Comparison of ENCODE assay signal across 1 cellular context in the genomic region with DNA sequence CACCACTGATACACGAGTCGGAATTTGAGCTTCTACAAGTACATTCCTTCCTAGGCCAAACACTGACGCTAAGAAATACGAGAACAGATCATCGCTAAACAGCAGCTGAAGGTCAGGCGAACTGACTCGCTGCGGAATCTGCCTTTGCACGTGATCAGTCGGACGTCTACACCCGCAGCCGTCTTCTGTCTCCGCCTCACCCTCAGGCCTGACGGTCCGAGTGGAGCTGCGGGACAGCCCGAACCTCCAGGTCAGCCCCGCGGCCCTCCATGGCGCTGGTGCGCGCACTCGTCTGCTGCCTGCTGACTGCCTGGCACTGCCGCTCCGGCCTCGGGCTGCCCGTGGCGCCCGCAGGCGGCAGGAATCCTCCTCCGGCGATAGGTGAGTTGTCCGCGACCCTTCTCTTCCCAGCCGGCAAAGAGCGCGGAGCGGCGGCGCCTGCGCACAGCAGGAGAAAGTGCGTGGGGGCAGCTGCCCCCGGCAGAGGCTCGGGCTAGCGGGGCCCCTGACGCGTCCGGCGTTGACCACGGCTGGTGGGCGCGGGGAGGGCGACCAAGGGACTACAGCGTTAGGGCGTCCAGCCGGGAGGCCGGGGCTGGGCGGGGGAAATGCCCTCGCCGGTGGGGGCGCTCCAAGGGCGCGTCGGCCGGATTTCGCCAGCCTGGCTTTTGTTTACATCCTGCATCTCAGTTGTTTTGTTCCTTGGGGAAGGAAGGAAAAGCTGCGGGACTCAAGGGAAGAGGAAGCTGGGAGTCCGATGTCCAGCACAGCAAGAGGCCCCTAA.
TF ChIP-seq lines count a peak whose summit lies in the region.

A gene with protein sequence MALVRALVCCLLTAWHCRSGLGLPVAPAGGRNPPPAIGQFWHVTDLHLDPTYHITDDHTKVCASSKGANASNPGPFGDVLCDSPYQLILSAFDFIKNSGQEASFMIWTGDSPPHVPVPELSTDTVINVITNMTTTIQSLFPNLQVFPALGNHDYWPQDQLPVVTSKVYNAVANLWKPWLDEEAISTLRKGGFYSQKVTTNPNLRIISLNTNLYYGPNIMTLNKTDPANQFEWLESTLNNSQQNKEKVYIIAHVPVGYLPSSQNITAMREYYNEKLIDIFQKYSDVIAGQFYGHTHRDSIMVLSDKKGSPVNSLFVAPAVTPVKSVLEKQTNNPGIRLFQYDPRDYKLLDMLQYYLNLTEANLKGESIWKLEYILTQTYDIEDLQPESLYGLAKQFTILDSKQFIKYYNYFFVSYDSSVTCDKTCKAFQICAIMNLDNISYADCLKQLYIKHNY (plus strand): TSS at position 181 of the 784 bp plus-strand sequence. CDS start 89 bp downstream, at position 270.

TF ChIP-seq in HepG2, 621 proteins besides CTCF, POLR2A, EP300 and RAD21 (continued from another document and continues in another):
- TF ChIP-seq, protein P1, sequence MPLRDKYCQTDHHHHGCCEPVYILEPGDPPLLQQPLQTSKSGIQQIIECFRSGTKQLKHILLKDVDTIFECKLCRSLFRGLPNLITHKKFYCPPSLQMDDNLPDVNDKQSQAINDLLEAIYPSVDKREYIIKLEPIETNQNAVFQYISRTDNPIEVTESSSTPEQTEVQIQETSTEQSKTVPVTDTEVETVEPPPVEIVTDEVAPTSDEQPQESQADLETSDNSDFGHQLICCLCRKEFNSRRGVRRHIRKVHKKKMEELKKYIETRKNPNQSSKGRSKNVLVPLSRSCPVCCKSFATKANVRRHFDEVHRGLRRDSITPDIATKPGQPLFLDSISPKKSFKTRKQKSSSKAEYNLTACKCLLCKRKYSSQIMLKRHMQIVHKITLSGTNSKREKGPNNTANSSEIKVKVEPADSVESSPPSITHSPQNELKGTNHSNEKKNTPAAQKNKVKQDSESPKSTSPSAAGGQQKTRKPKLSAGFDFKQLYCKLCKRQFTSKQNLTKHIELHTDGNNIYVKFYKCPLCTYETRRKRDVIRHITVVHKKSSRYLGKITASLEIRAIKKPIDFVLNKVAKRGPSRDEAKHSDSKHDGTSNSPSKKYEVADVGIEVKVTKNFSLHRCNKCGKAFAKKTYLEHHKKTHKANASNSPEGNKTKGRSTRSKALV (CRISPR knock-in tag; IDR thresholded peaks at IDR 0.05): peak; percentile 97
- peak; percentile 89 for TF ChIP-seq TMF1 (CRISPR knock-in tag; IDR thresholded peaks at IDR 0.05; ENCODE audit: low read depth)
- TF ChIP-seq, protein P2, sequence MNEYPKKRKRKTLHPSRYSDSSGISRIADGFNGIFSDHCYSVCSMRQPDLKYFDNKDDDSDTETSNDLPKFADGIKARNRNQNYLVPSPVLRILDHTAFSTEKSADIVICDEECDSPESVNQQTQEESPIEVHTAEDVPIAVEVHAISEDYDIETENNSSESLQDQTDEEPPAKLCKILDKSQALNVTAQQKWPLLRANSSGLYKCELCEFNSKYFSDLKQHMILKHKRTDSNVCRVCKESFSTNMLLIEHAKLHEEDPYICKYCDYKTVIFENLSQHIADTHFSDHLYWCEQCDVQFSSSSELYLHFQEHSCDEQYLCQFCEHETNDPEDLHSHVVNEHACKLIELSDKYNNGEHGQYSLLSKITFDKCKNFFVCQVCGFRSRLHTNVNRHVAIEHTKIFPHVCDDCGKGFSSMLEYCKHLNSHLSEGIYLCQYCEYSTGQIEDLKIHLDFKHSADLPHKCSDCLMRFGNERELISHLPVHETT (CRISPR knock-in tag; conservative IDR thresholded peaks at IDR 0.05): no peak; the same call in none of the 2 replicates
- TF ChIP-seq, protein P3, sequence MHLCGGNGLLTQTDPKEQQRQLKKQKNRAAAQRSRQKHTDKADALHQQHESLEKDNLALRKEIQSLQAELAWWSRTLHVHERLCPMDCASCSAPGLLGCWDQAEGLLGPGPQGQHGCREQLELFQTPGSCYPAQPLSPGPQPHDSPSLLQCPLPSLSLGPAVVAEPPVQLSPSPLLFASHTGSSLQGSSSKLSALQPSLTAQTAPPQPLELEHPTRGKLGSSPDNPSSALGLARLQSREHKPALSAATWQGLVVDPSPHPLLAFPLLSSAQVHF (CRISPR knock-in tag; IDR thresholded peaks at IDR 0.05): peak; percentile 95; the same call in 1 of the 2 replicates
- TF ChIP-seq ELF3 (CRISPR knock-in tag; IDR thresholded peaks at IDR 0.05): peak; percentile 20; the same call in 1 of the 2 replicates
- TF ChIP-seq DMAP1 (CRISPR knock-in tag; IDR thresholded peaks at IDR 0.05): peak; percentile 84
- peak; percentile 69 for TF ChIP-seq ZNF777 (CRISPR knock-in tag; IDR thresholded peaks at IDR 0.05)
- TF ChIP-seq, protein P4, sequence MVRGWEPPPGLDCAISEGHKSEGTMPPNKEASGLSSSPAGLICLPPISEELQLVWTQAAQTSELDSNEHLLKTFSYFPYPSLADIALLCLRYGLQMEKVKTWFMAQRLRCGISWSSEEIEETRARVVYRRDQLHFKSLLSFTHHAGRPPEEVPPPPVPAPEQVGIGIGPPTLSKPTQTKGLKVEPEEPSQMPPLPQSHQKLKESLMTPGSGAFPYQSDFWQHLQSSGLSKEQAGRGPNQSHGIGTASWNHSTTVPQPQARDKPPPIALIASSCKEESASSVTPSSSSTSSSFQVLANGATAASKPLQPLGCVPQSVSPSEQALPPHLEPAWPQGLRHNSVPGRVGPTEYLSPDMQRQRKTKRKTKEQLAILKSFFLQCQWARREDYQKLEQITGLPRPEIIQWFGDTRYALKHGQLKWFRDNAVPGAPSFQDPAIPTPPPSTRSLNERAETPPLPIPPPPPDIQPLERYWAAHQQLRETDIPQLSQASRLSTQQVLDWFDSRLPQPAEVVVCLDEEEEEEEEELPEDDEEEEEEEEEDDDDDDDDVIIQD (CRISPR knock-in tag; IDR thresholded peaks at IDR 0.05; ENCODE audit: low read depth): peak; percentile 84
- TF ChIP-seq ZNF567 (CRISPR knock-in tag; IDR thresholded peaks at IDR 0.05; ENCODE audit: borderline replicate concordance): peak; percentile 98
- TF ChIP-seq, protein P5, sequence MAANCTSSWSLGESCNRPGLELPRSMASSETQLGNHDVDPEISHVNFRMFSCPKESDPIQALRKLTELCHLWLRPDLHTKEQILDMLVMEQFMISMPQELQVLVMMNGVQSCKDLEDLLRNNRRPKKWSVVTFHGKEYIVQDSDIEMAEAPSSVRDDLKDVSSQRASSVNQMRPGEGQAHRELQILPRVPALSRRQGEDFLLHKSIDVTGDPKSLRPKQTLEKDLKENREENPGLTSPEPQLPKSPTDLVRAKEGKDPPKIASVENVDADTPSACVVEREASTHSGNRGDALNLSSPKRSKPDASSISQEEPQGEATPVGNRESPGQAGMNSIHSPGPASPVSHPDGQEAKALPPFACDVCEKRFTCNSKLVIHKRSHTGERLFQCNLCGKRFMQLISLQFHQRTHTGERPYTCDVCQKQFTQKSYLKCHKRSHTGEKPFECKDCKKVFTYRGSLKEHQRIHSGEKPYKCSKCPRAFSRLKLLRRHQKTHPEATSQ (CRISPR knock-in tag; IDR thresholded peaks at IDR 0.05; ENCODE audit: borderline replicate concordance): peak; percentile 89
- peak; percentile 89 for TF ChIP-seq ZNF333 (CRISPR knock-in tag; IDR thresholded peaks at IDR 0.05; ENCODE audit: borderline replicate concordance)
- TF ChIP-seq CEBPG (CRISPR knock-in tag; IDR thresholded peaks at IDR 0.05): no peak
- TF ChIP-seq SP5 (CRISPR knock-in tag; IDR thresholded peaks at IDR 0.05; ENCODE audit: borderline replicate concordance, low read depth): 0 out of 2 replicates have a peak, but pooled peaks have one; percentile 18
- no peak for TF ChIP-seq ZBTB1 (CRISPR knock-in tag; IDR thresholded peaks at IDR 0.05; ENCODE audit: borderline replicate concordance)
- TF ChIP-seq ZNF138 (CRISPR knock-in tag; IDR thresholded peaks at IDR 0.05; ENCODE audit: low read depth): no peak
- peak; percentile 87; the same call in 1 of the 2 replicates for TF ChIP-seq ZNF790 (CRISPR knock-in tag; IDR thresholded peaks at IDR 0.05; ENCODE audit: borderline replicate concordance)
- TF ChIP-seq, protein P6, sequence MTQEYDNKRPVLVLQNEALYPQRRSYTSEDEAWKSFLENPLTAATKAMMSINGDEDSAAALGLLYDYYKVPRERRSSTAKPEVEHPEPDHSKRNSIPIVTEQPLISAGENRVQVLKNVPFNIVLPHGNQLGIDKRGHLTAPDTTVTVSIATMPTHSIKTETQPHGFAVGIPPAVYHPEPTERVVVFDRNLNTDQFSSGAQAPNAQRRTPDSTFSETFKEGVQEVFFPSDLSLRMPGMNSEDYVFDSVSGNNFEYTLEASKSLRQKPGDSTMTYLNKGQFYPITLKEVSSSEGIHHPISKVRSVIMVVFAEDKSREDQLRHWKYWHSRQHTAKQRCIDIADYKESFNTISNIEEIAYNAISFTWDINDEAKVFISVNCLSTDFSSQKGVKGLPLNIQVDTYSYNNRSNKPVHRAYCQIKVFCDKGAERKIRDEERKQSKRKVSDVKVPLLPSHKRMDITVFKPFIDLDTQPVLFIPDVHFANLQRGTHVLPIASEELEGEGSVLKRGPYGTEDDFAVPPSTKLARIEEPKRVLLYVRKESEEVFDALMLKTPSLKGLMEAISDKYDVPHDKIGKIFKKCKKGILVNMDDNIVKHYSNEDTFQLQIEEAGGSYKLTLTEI (CRISPR knock-in tag; conservative IDR thresholded peaks at IDR 0.05): no peak
- TF ChIP-seq, protein P7, sequence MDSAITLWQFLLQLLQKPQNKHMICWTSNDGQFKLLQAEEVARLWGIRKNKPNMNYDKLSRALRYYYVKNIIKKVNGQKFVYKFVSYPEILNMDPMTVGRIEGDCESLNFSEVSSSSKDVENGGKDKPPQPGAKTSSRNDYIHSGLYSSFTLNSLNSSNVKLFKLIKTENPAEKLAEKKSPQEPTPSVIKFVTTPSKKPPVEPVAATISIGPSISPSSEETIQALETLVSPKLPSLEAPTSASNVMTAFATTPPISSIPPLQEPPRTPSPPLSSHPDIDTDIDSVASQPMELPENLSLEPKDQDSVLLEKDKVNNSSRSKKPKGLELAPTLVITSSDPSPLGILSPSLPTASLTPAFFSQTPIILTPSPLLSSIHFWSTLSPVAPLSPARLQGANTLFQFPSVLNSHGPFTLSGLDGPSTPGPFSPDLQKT (CRISPR knock-in tag; IDR thresholded peaks at IDR 0.05; ENCODE audit: borderline replicate concordance): no peak
- TF ChIP-seq ZFP1 (CRISPR knock-in tag; IDR thresholded peaks at IDR 0.05): peak; percentile 23; the same call in 1 of the 2 replicates
- TF ChIP-seq, protein P8, sequence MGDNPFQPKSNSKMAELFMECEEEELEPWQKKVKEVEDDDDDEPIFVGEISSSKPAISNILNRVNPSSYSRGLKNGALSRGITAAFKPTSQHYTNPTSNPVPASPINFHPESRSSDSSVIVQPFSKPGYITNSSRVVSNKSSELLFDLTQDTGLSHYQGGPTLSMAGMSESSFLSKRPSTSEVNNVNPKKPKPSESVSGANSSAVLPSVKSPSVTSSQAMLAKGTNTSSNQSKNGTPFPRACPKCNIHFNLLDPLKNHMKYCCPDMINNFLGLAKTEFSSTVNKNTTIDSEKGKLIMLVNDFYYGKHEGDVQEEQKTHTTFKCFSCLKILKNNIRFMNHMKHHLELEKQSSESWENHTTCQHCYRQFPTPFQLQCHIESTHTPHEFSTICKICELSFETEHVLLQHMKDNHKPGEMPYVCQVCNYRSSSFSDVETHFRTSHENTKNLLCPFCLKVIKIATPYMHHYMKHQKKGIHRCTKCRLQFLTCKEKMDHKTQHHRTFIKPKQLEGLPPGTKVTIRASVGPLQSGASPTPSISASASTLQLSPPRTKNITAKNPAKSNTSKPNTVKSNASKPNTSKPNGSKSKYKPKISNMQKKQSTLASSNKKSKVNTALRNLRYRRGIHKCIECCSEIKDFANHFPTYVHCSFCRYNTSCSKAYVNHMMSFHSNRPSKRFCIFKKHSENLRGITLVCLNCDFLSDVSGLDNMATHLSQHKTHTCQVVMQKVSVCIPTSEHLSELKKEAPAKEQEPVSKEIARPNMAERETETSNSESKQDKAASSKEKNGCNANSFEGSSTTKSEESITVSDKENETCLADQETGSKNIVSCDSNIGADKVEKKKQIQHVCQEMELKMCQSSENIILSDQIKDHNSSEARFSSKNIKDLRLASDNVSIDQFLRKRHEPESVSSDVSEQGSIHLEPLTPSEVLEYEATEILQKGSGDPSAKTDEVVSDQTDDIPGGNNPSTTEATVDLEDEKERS (CRISPR knock-in tag; IDR thresholded peaks at IDR 0.05): peak; percentile 82; the same call in 1 of the 2 replicates
- TF ChIP-seq, protein P9, sequence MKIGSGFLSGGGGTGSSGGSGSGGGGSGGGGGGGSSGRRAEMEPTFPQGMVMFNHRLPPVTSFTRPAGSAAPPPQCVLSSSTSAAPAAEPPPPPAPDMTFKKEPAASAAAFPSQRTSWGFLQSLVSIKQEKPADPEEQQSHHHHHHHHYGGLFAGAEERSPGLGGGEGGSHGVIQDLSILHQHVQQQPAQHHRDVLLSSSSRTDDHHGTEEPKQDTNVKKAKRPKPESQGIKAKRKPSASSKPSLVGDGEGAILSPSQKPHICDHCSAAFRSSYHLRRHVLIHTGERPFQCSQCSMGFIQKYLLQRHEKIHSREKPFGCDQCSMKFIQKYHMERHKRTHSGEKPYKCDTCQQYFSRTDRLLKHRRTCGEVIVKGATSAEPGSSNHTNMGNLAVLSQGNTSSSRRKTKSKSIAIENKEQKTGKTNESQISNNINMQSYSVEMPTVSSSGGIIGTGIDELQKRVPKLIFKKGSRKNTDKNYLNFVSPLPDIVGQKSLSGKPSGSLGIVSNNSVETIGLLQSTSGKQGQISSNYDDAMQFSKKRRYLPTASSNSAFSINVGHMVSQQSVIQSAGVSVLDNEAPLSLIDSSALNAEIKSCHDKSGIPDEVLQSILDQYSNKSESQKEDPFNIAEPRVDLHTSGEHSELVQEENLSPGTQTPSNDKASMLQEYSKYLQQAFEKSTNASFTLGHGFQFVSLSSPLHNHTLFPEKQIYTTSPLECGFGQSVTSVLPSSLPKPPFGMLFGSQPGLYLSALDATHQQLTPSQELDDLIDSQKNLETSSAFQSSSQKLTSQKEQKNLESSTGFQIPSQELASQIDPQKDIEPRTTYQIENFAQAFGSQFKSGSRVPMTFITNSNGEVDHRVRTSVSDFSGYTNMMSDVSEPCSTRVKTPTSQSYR (CRISPR knock-in tag; IDR thresholded peaks at IDR 0.05; ENCODE audit: borderline replicate concordance): no peak; the same call in 1 of the 2 replicates
- TF ChIP-seq ZKSCAN8 (CRISPR knock-in tag; IDR thresholded peaks at IDR 0.05; ENCODE audit: borderline replicate concordance): 0 out of 2 replicates have a peak, but pooled peaks have one; percentile 43
- no peak for TF ChIP-seq ZNF720 (CRISPR knock-in tag; IDR thresholded peaks at IDR 0.05)
- TF ChIP-seq, protein P10, sequence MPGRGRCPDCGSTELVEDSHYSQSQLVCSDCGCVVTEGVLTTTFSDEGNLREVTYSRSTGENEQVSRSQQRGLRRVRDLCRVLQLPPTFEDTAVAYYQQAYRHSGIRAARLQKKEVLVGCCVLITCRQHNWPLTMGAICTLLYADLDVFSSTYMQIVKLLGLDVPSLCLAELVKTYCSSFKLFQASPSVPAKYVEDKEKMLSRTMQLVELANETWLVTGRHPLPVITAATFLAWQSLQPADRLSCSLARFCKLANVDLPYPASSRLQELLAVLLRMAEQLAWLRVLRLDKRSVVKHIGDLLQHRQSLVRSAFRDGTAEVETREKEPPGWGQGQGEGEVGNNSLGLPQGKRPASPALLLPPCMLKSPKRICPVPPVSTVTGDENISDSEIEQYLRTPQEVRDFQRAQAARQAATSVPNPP (CRISPR knock-in tag; IDR thresholded peaks at IDR 0.05): peak; percentile 98
- TF ChIP-seq HOXA7 (CRISPR knock-in tag; IDR thresholded peaks at IDR 0.05): no peak
- peak; percentile 32; the same call in 1 of the 2 replicates for TF ChIP-seq ZNF713 (CRISPR knock-in tag; IDR thresholded peaks at IDR 0.05)
- peak; percentile 64; the same call in 1 of the 2 replicates for TF ChIP-seq NR2F2 (IDR thresholded peaks at IDR 0.05; ENCODE audit: borderline replicate concordance, low read depth)
- peak; percentile 89 for TF ChIP-seq ZNF160 (CRISPR knock-in tag; IDR thresholded peaks at IDR 0.05)
- no peak; the same call in 1 of the 2 replicates for TF ChIP-seq ZNF816 (CRISPR knock-in tag; IDR thresholded peaks at IDR 0.05; ENCODE audit: borderline replicate concordance)
